In genomic region chr15:92883643-92884458, GRCh38 we compare ENCODE assay signal across 7 cellular contexts. TPM values are rescaled to one million over a fixed set of nuclear protein-coding genes. Genes with fewer than 3 reads are reported as not detected.
DNase-seq lines count a peak whose midpoint lies in the region; ATAC-seq, FAIRE-seq and TF ChIP-seq lines count a peak whose summit lies in the region.

No MANE protein-coding gene starts in this region.

- no peak for TF ChIP-seq CTCF in ascending aorta (IDR thresholded peaks at IDR 0.05)

- H3K36me3 ChIP-seq in ascending aorta (peaks cover 5 to 29% of the 10 kb centered on the region in 2 donors), stomach smooth muscle (ENCODE audit: control insufficient read depth in 2 of 2, insufficient read depth in 2 of 2, low read length in 2 of 2) (peaks cover 0 to 9% of the 10 kb centered on the region in 2 donors)

- H3K9ac ChIP-seq in stomach smooth muscle (ENCODE audit: low read length in 2 of 2), result peak overlapping the region; percentile 85 to 99

- DNase-seq in GM12891 (ENCODE audit: insufficient read length, low spot score) (no peak), NCI-H1694 (lab: John Stamatoyannopoulos, UW) (peak; percentile 17), ascending aorta (ENCODE audit: low spot score in 2 of 2) (no peak), COLO829 (ENCODE audit: low spot score) (no peak)

- FAIRE-seq in GM12891 (lab: Jason Lieb, UNC), result peak; percentile 63
- peak; percentile 98 for FAIRE-seq in islet of Langerhans (lab: Jason Lieb, UNC)

- H3K4me1 ChIP-seq in ascending aorta (peaks cover 0 to 25% of the 10 kb centered on the region in 2 donors), stomach smooth muscle (ENCODE audit: control insufficient read depth, insufficient read depth, low read length) (peaks cover 8% of the 10 kb centered on the region)

- no peak for TF ChIP-seq POLR2A in GM12891 (IDR thresholded peaks at IDR 0.05; ENCODE audit: low read depth, low read length)

- H3K9me3 ChIP-seq in ascending aorta (no peaks in the 10 kb centered on the region), stomach smooth muscle (ENCODE audit: control insufficient read depth in 2 of 2, low read length in 2 of 2) (no peaks in the 10 kb centered on the region)

- no peak for ATAC-seq in GM18498 (IDR thresholded peaks at IDR 0.05; ENCODE audit: unreplicated experiment)

- peak overlapping the region; percentile 98 to 100 for H3K27ac ChIP-seq in ascending aorta
- H3K27ac ChIP-seq in stomach smooth muscle (ENCODE audit: low read length), result peak overlapping the region; percentile 97

- intact Hi-C loops in ascending aorta (cut with DNase I), result loop anchor here (5.0 kb wide), 1 partner anchor 33 kb away; no protein-coding TSS in a partner anchor

- peak overlapping the region; percentile 94 to 99 for H3K4me3 ChIP-seq in ascending aorta
- H3K4me3 ChIP-seq in stomach smooth muscle (ENCODE audit: low read length in 2 of 2), result peak overlapping the region; percentile 72 to 74

- H3K27me3 ChIP-seq in ascending aorta, result no peaks in the 10 kb centered on the region
- no peaks in the 10 kb centered on the region for H3K27me3 ChIP-seq in stomach smooth muscle (ENCODE audit: control insufficient read depth in 1 of 2, insufficient read depth in 2 of 2, low read length in 2 of 2)

TF ChIP-seq in GM12891, 5 proteins besides CTCF, POLR2A, EP300 and RAD21:
- TF ChIP-seq PAX5 (IDR thresholded peaks at IDR 0.05; ENCODE audit: insufficient read depth, low read length, severe bottlenecking) (no peak), POLR2AphosphoS5 (IDR thresholded peaks at IDR 0.05; ENCODE audit: low read depth, low read length) (no peak), SPI1 (IDR thresholded peaks at IDR 0.05; ENCODE audit: low read depth, low read length) (no peak), TAF1 (IDR thresholded peaks at IDR 0.05; ENCODE audit: low read depth, low read length) (no peak; the same call in 1 of the 2 replicates), POU2F2 (IDR thresholded peaks at IDR 0.05; ENCODE audit: low read depth, low read length) (no peak)
TF ChIP-seq in GM12891: peak in this region for 0.

RNA-seq across cellular contexts. Expression of gene CHD2, which starts 16.3 kb away (rescaled TPM):
- polyA plus RNA-seq in GM12891 (2012; ENCODE audit: low read depth, missing spikeins), result 45.4 TPM
- 61.2 TPM for total RNA-seq in ascending aorta
